24 cellular contexts compared by ENCODE assay signal in genomic region chrX:134241960-134242619, GRCh38. TPM values are rescaled to one million over a fixed set of nuclear protein-coding genes. Genes with fewer than 3 reads are reported as not detected.
DNase-seq lines count a peak whose midpoint lies in the region; FAIRE-seq and TF ChIP-seq lines count a peak whose summit lies in the region.
"Had no signal": no experiment of that assay in that cellular context is flagged by ENCODE, and none has a peak within 500 bp of the region (broad histone marks: within the 10 kb centered on the region; RNA-seq: fewer than 3 reads in every experiment).

No MANE protein-coding gene starts in this region.

- H4K5ac ChIP-seq in H1 (ENCODE audit: insufficient read length, low read depth, low read length): no peak overlapping the region

- TF ChIP-seq RAD21 in H1 (IDR thresholded peaks at IDR 0.05 in 1 of 2, conservative IDR thresholded peaks at IDR 0.05 in 1 of 2; ENCODE audit: low read depth in 2 of 2, low read length in 2 of 2): no peak

- no peak for TF ChIP-seq EP300 in H1 (IDR thresholded peaks at IDR 0.05; ENCODE audit: borderline replicate concordance in 1 of 2, low read depth in 2 of 2, low read length in 2 of 2)
- TF ChIP-seq EP300 in stomach (IDR thresholded peaks at IDR 0.05): no peak

- H3K79me2 ChIP-seq in astrocyte (ENCODE audit: insufficient read depth, low read length): no peaks in the 10 kb centered on the region
- no peaks in the 10 kb centered on the region for H3K79me2 ChIP-seq in H1 (ENCODE audit: control insufficient read depth in 1 of 2, insufficient read depth in 2 of 2, low read length in 2 of 2)

- H3K4me1 ChIP-seq in astrocyte (ENCODE audit: insufficient read depth, low read length): no peaks in the 10 kb centered on the region
- peaks cover 2 to 13% (median 6%) of the 10 kb centered on the region in 4 experiments; a peak in 4 of 7 replicates for H3K4me1 ChIP-seq in H1 (replicated peaks in 1 of 4; ENCODE audit: control insufficient read depth in 3 of 4, insufficient read depth in 4 of 4, low read length in 3 of 4)
- H3K4me1 ChIP-seq in stomach: peaks cover 0 to 5% (median under 1%) of the 10 kb centered on the region in 4 donors
- H3K4me1 ChIP-seq: Caco-2 had no signal

- H3K4me3 ChIP-seq in astrocyte (ENCODE audit: insufficient read depth, low read depth, low read length) (no peak overlapping the region), H1 (ENCODE audit: extremely low read depth in 1 of 4, insufficient read depth in 2 of 4, low read depth in 3 of 4, low read length in 4 of 4) (no peak overlapping the region), stomach (no peak overlapping the region)

- H3K27me3 ChIP-seq in astrocyte (ENCODE audit: insufficient read depth, low read length) (no peaks in the 10 kb centered on the region), H1 (replicated peaks in 1 of 4; ENCODE audit: control insufficient read depth in 3 of 4, extremely low read depth in 1 of 4, insufficient read depth in 3 of 4, low read length in 3 of 4) (no peaks in the 10 kb centered on the region), stomach (peaks cover 0 to 4% (median 4%) of the 10 kb centered on the region in 3 donors)

- H2BK12ac ChIP-seq in H1 (ENCODE audit: low read depth, low read length): no peak overlapping the region

- H2BK20ac ChIP-seq in H1 (ENCODE audit: low read length): no peak overlapping the region

- no peak overlapping the region for H3K23ac ChIP-seq in H1 (ENCODE audit: insufficient read length)

- no peaks in the 10 kb centered on the region for H3K36me3 ChIP-seq in astrocyte (ENCODE audit: insufficient read depth, low read length)
- H3K36me3 ChIP-seq in H1 (ENCODE audit: control insufficient read depth in 2 of 4, insufficient read depth in 4 of 4, low read length in 3 of 4): peaks cover 0 to 7% (median 0%) of the 10 kb centered on the region in 4 experiments; a peak in 2 of 8 replicates
- H3K36me3 ChIP-seq in stomach: no peaks in the 10 kb centered on the region

- TF ChIP-seq POLR2A in H1 (IDR thresholded peaks at IDR 0.05; ENCODE audit: control extremely low read depth in 1 of 2, low read depth in 2 of 2, low read length in 2 of 2) (no peak), stomach (IDR thresholded peaks at IDR 0.05) (no peak)

- no peaks in the 10 kb centered on the region for H3K9me3 Mint-ChIP-seq in T-helper 1 cell treated with Interleukin-12 subunit alpha and Interleukin-12 subunit beta and Interleukin-4 antibody, amounts not matched to agents 30 μg/mL and 1 μg/mL, for 36 hours
- H3K9me3 Mint-ChIP-seq in astrocyte (ENCODE audit: unreplicated experiment): no peaks in the 10 kb centered on the region
- H3K9me3 Mint-ChIP-seq in T-helper 2 cell treated with Interferon-gamma antibody and Interleukin-4, amounts not matched to agents 5 μg/mL and 100 μg/mL, for 36 hours: no peaks in the 10 kb centered on the region
- H3K9me3 Mint-ChIP-seq: CD4-positive, alpha-beta T cell had no signal

- 86% methylated on average over 1 of the region's 1 CpG; no CpG with 5 or more reads in 1 of the 2 experiments for WGBS in H1 (ENCODE audit: extremely low coverage in 1 of 2, insufficient coverage in 1 of 2, insufficient read length in 1 of 2, insufficient replicate concordance in 2 of 2, low coverage in 1 of 2, low lambda C conversion rate in 2 of 2, missing lambda C conversion rate in 1 of 2), 2 experiments
- WGBS in stomach, 5 donors: 21 to 50% (median 31%) methylated on average over 1 of the region's 1 CpG

- H3K14ac ChIP-seq in H1 (ENCODE audit: insufficient read length): no peak overlapping the region

- intact Hi-C loops in stomach (cut with DNase I; ENCODE audit: low total_unique reads): no loop called here

- H3K23me2 ChIP-seq in H1 (ENCODE audit: low read depth, low read length): no peaks in the 10 kb centered on the region

- DNase-seq in T-helper 1 cell: no peak
- DNase-seq in astrocyte (ENCODE audit: low read depth): no peak
- DNase-seq in H1 (ENCODE audit: low read depth in 1 of 2, low spot score in 2 of 2): no peak
- no peak for DNase-seq in stimulated activated CD4-positive, alpha-beta T cell treated with anti-CD3 and anti-CD28 coated beads, Interleukin-2, amount 100 ng/mL, for 48 hours
- DNase-seq in T-helper 2 cell treated with Interferon-gamma antibody and Interleukin-4, amounts not matched to agents 5 μg/mL and 100 μg/mL, for 36 hours (ENCODE audit: low spot score): no peak
- DNase-seq in stomach: no peak
- DNase-seq in AG08396 (ENCODE audit: low spot score): no peak
- DNase-seq: Caco-2; CD4-positive, alpha-beta T cell; GOT3; NCI-H1048; NCI-H1436 treated with DMSO at 0.1 percent for 48 hours; NCI-H2029; NCI-H345; NCI-H524 treated with DMSO at 0.1 percent for 48 hours; SHP77 had no signal

- no peak overlapping the region for H3K4me3 Mint-ChIP-seq in T-helper 1 cell treated with Interleukin-12 subunit alpha and Interleukin-12 subunit beta and Interleukin-4 antibody, amounts not matched to agents 30 μg/mL and 1 μg/mL, for 36 hours
- no peak overlapping the region for H3K4me3 Mint-ChIP-seq in astrocyte (ENCODE audit: unreplicated experiment)
- no peak overlapping the region for H3K4me3 Mint-ChIP-seq in T-helper 2 cell treated with Interferon-gamma antibody and Interleukin-4, amounts not matched to agents 5 μg/mL and 100 μg/mL, for 36 hours
- H3K4me3 Mint-ChIP-seq: CD4-positive, alpha-beta T cell had no signal

- TF ChIP-seq CTCF in astrocyte (IDR thresholded peaks at IDR 0.05; ENCODE audit: insufficient read depth, low read depth, low read length) (no peak), H1 (IDR thresholded peaks at IDR 0.05; ENCODE audit: control extremely low read depth in 1 of 3, insufficient read depth in 1 of 3, low read depth in 1 of 3, low read length in 3 of 3) (no peak), stomach (IDR thresholded peaks at IDR 0.05) (no peak)

- no peaks in the 10 kb centered on the region for H3K36me3 Mint-ChIP-seq in T-helper 1 cell treated with Interleukin-12 subunit alpha and Interleukin-12 subunit beta and Interleukin-4 antibody, amounts not matched to agents 30 μg/mL and 1 μg/mL, for 36 hours (ENCODE audit: low read depth)
- no peaks in the 10 kb centered on the region for H3K36me3 Mint-ChIP-seq in astrocyte (ENCODE audit: low read depth, unreplicated experiment)
- no peaks in the 10 kb centered on the region for H3K36me3 Mint-ChIP-seq in T-helper 2 cell treated with Interferon-gamma antibody and Interleukin-4, amounts not matched to agents 5 μg/mL and 100 μg/mL, for 36 hours (ENCODE audit: low read depth)

- no peak overlapping the region for H3K27ac ChIP-seq in astrocyte (ENCODE audit: low read depth, low read length)
- no peak overlapping the region for H3K27ac ChIP-seq in H1 (ENCODE audit: low read depth, low read length)
- no peak overlapping the region for H3K27ac ChIP-seq in stomach
- H3K27ac ChIP-seq: 22Rv1 had no signal

- H4K91ac ChIP-seq in H1 (replicated peaks; ENCODE audit: insufficient read length, low read length): no peak overlapping the region

- peak overlapping the region; percentile 41 for H3K27ac Mint-ChIP-seq in T-helper 1 cell treated with Interleukin-12 subunit alpha and Interleukin-12 subunit beta and Interleukin-4 antibody, amounts not matched to agents 30 μg/mL and 1 μg/mL, for 36 hours
- no peak overlapping the region for H3K27ac Mint-ChIP-seq in astrocyte (ENCODE audit: unreplicated experiment)
- no peak overlapping the region for H3K27ac Mint-ChIP-seq in T-helper 2 cell treated with Interferon-gamma antibody and Interleukin-4, amounts not matched to agents 5 μg/mL and 100 μg/mL, for 36 hours
- H3K27ac Mint-ChIP-seq: CD4-positive, alpha-beta T cell had no signal

- H2AK5ac ChIP-seq in H1 (ENCODE audit: low read depth, low read length): no peak overlapping the region

- H3K9ac ChIP-seq in astrocyte (ENCODE audit: low read length): no peak overlapping the region
- no peak overlapping the region for H3K9ac ChIP-seq in H1 (replicated peaks in 1 of 4; ENCODE audit: extremely low read depth in 1 of 4, low read depth in 3 of 4, low read length in 3 of 4)

- H3K18ac ChIP-seq in H1 (ENCODE audit: extremely low read depth, low read length): no peak overlapping the region

- peak; percentile 89 for FAIRE-seq in astrocyte (lab: Jason Lieb, UNC)
- peak; percentile 91 for FAIRE-seq in H1 (lab: Jason Lieb, UNC)
- FAIRE-seq: GM12891, GM19239 had no signal

- no peak overlapping the region for H2BK5ac ChIP-seq in H1 (ENCODE audit: low read depth, low read length)

- POLR2A ChIA-PET in H1 (lab: Charles Lee; ENCODE audit: partially characterized antibody): interaction anchor here (1.1 kb wide), 1 partner anchor 68 kb away, joined by 3 read pairs; no protein-coding TSS in a partner anchor

- no peaks in the 10 kb centered on the region for H3K79me1 ChIP-seq in H1 (ENCODE audit: low read depth, low read length)

- no peak overlapping the region for H3K56ac ChIP-seq in H1 (replicated peaks; ENCODE audit: insufficient read length, low read depth, low read length)

- H4K20me1 ChIP-seq in astrocyte (ENCODE audit: insufficient read depth, low read length): no peaks in the 10 kb centered on the region
- no peaks in the 10 kb centered on the region for H4K20me1 ChIP-seq in H1 (replicated peaks in 1 of 2; ENCODE audit: control insufficient read depth in 1 of 2, insufficient read depth in 2 of 2, low read length in 2 of 2)

- H3K4me2 ChIP-seq in astrocyte (ENCODE audit: low read length) (no peak overlapping the region), H1 (ENCODE audit: insufficient read depth in 1 of 2, low read depth in 2 of 2, low read length in 2 of 2) (no peak overlapping the region; a peak in 1 of 4 replicates)

- H2AFZ ChIP-seq in astrocyte (ENCODE audit: low read depth, low read length) (no peak overlapping the region), H1 (ENCODE audit: low read length) (no peak overlapping the region)

- CTCF ChIA-PET in H1 (lab: Charles Lee; ENCODE audit: partially characterized antibody): interaction anchor here (0.6 kb wide), 1 partner anchor 218 kb away, joined by 3 read pairs; no protein-coding TSS in a partner anchor

- no peak overlapping the region for H2BK15ac ChIP-seq in H1 (ENCODE audit: low read length)

- H3K27me3 Mint-ChIP-seq in T-helper 1 cell treated with Interleukin-12 subunit alpha and Interleukin-12 subunit beta and Interleukin-4 antibody, amounts not matched to agents 30 μg/mL and 1 μg/mL, for 36 hours (ENCODE audit: low read depth): peaks cover 3% of the 10 kb centered on the region
- no peaks in the 10 kb centered on the region for H3K27me3 Mint-ChIP-seq in astrocyte (ENCODE audit: low read depth, unreplicated experiment)
- peaks cover 25% of the 10 kb centered on the region for H3K27me3 Mint-ChIP-seq in T-helper 2 cell treated with Interferon-gamma antibody and Interleukin-4, amounts not matched to agents 5 μg/mL and 100 μg/mL, for 36 hours (ENCODE audit: low read depth)

- H3K4ac ChIP-seq in H1 (replicated peaks; ENCODE audit: insufficient read length, low read depth, low read length): no peak overlapping the region

- H3K9me3 ChIP-seq in astrocyte (ENCODE audit: insufficient read depth, low read depth, low read length): no peaks in the 10 kb centered on the region
- no peaks in the 10 kb centered on the region for H3K9me3 ChIP-seq in H1 (ENCODE audit: insufficient read depth in 2 of 2, low read depth in 1 of 2, low read length in 1 of 2)
- H3K9me3 ChIP-seq in stomach: no peaks in the 10 kb centered on the region
- H3K9me3 ChIP-seq: Caco-2 had no signal

- H2BK120ac ChIP-seq in H1 (replicated peaks; ENCODE audit: low read depth, low read length): no peak overlapping the region

- peaks cover 27% of the 10 kb centered on the region for H3K4me1 Mint-ChIP-seq in T-helper 1 cell treated with Interleukin-12 subunit alpha and Interleukin-12 subunit beta and Interleukin-4 antibody, amounts not matched to agents 30 μg/mL and 1 μg/mL, for 36 hours (ENCODE audit: low read depth)
- H3K4me1 Mint-ChIP-seq in astrocyte (ENCODE audit: low read depth, unreplicated experiment): peaks cover 22% of the 10 kb centered on the region
- H3K4me1 Mint-ChIP-seq in T-helper 2 cell treated with Interferon-gamma antibody and Interleukin-4, amounts not matched to agents 5 μg/mL and 100 μg/mL, for 36 hours (ENCODE audit: low read depth): peaks cover 7% of the 10 kb centered on the region

- no peak overlapping the region for H4K8ac ChIP-seq in H1 (ENCODE audit: extremely low read depth, insufficient read depth, low read length)

RNA-seq across cellular contexts. Expression of gene CCDC160, which starts 5.1 kb away (rescaled TPM):
- total RNA-seq in astrocyte (1.2 and 1.5 TPM in 2 replicates), stomach (1 to 10 TPM in 1 of 5 donors, not detected in 4; 1.2 TPM)
- 2.4 and 2.6 TPM in 2 replicates for total RNA-seq in H1 (2021; fragmentation: NEBNext Ultra II Directional; extraction: Animal tissue kit (Norgen Biotek cat#: 25700))
- polyA plus RNA-seq in H1 (2011; rRNA removed) (0.46 and 0.92 TPM in 2 replicates), stomach (under 1 TPM; 0.53 to 0.62 (median 0.61) TPM)
- polyA plus RNA-seq in H1 (2011; cell fraction: cytosol; rRNA removed): 1.8 TPM
- 0.23 TPM for polyA plus RNA-seq in H1 (2011; cell fraction: nucleus; rRNA removed)
- 1.4 to 3.9 TPM (median 1.8 TPM) in 4 replicates for polyA plus RNA-seq in H1 (2012, experiment 1 of 2)
- 0.14 TPM for polyA plus RNA-seq in H1 (2012, experiment 2 of 2)
- 3.4 TPM for polyA plus RNA-seq in H1 (2013, experiment 1 of 2)
- 3.6 TPM for polyA plus RNA-seq in H1 (2013, experiment 2 of 2)
- polyA minus RNA-seq in H1 (2011; rRNA and poly(A)+ RNA removed): 0.22 and 0.28 TPM in 2 replicates
- 0.88 TPM for polyA minus RNA-seq in H1 (2011; cell fraction: cytosol; rRNA and poly(A)+ RNA removed)
- 1.6 TPM for polyA minus RNA-seq in H1 (2011; cell fraction: nucleus; rRNA and poly(A)+ RNA removed)
- total RNA-seq: CD4-positive, alpha-beta T cell; HT-29; M059J; RPMI7951 had no signal
- polyA plus RNA-seq: BJ had no signal
